23 cellular contexts compared by ENCODE assay signal in the genomic region with DNA sequence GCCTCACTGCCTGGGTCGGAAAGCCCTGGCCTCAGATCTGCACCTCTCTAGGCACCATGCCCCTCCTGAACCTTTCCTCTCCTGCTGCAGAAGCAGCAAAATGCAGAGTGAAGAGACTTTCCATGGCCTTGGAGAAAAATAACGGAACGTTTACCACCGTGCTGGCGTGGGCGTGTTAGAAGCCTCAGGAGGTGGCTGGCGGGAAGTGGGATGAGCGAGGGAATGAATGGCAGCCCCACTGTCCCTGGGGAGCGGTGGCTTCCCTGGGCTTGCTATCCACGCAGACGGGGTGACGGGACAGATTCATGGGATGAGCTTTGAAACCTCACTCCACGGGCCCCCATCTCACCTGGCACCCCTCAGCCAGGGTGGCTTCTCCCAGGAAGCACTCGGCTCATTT. TPM values are rescaled to one million over a fixed set of nuclear protein-coding genes. Genes with fewer than 3 reads are reported as not detected.
"Had no signal": no experiment of that assay in that cellular context is flagged by ENCODE, and none has a peak within 500 bp of the region (broad histone marks: within the 10 kb centered on the region; RNA-seq: fewer than 3 reads in every experiment).

No MANE protein-coding gene starts in this region.

- DNase-seq: activated CD4-positive, alpha-beta T cell treated with anti-CD3 and anti-CD28 coated beads for 1 hour; activated CD8-positive, alpha-beta memory T cell treated with anti-CD3 and anti-CD28 coated beads for 24 hours; activated gamma-delta T cell; activated naive CD4-positive, alpha-beta T cell treated with anti-CD3 and anti-CD28 coated beads, Interleukin-2, amount 10 ng/mL, durations not matched to agents 7 days and 5 days; activated naive CD8-positive, alpha-beta T cell treated with anti-CD3 and anti-CD28 coated beads, Interleukin-2, amount 10 ng/mL, durations not matched to agents 7 days and 5 days; activated T-cell treated with anti-CD3 and anti-CD28 coated beads, Interleukin-2, amount 50 U/mL, for 1 hour; cortex of kidney; hippocampal formation; left colon; mammary epithelial cell; right cardiac atrium; stimulated activated naive CD4-positive, alpha-beta T cell treated with Interleukin-2 at 50 U/mL for 16 hours; T-helper 2 cell had no signal

- H3K27me3 Mint-ChIP-seq: activated naive CD8-positive, alpha-beta T cell treated with anti-CD3 and anti-CD28 coated beads, Interleukin-2, amount 10 ng/mL, durations not matched to agents 7 days and 5 days; brain had no signal

- H3K27ac Mint-ChIP-seq: activated naive CD8-positive, alpha-beta T cell treated with anti-CD3 and anti-CD28 coated beads, Interleukin-2, amount 10 ng/mL, durations not matched to agents 7 days and 5 days; activated T-helper 1 cell treated with anti-CD3 and anti-CD28 coated beads, Interleukin-12 subunit alpha, Interleukin-12 subunit beta, Interleukin-2, Interleukin-4 antibody, amounts not matched to agents 30 ng/mL and 10 ng/mL and 1 ng/mL, durations not matched to agents 14 hours and 24 hours and 36 hours; WTC11 had no signal

- H3K4me1 Mint-ChIP-seq: activated naive CD8-positive, alpha-beta T cell treated with anti-CD3 and anti-CD28 coated beads, Interleukin-2, amount 10 ng/mL, durations not matched to agents 7 days and 5 days; neural crest cell; WTC11 had no signal

- H3K4me3 Mint-ChIP-seq: brain, neural crest cell, WTC11 had no signal

- ATAC-seq: left colon, right cardiac atrium, WTC11 had no signal

- H3K36me3 Mint-ChIP-seq: activated naive CD4-positive, alpha-beta T cell treated with anti-CD3 and anti-CD28 coated beads, Interleukin-2, amount 10 ng/mL, durations not matched to agents 7 days and 5 days; activated naive CD8-positive, alpha-beta T cell treated with anti-CD3 and anti-CD28 coated beads, Interleukin-2, amount 10 ng/mL, durations not matched to agents 7 days and 5 days; brain; WTC11 had no signal

- H3K9me3 Mint-ChIP-seq: activated naive CD4-positive, alpha-beta T cell treated with anti-CD3 and anti-CD28 coated beads, Interleukin-2, amount 10 ng/mL, durations not matched to agents 7 days and 5 days; activated naive CD8-positive, alpha-beta T cell treated with anti-CD3 and anti-CD28 coated beads, Interleukin-2, amount 10 ng/mL, durations not matched to agents 7 days and 5 days; activated T-helper 1 cell treated with anti-CD3 and anti-CD28 coated beads, Interleukin-12 subunit alpha, Interleukin-12 subunit beta, Interleukin-2, Interleukin-4 antibody, amounts not matched to agents 30 ng/mL and 10 ng/mL and 1 ng/mL, durations not matched to agents 14 hours and 24 hours and 36 hours; brain; neural crest cell; WTC11 had no signal

RNA-seq across cellular contexts. Expression of gene TEX29, which starts 4.3 kb away (rescaled TPM):
- total RNA-seq: ascending aorta, endothelial cell of umbilical vein, fibroblast of villous mesenchyme, mammary epithelial cell, neural crest cell, temporal lobe, urinary bladder had no signal
- polyA plus RNA-seq: liver, mammary epithelial cell had no signal
